ENCODE assay signal across 22 cellular contexts in the genomic region with DNA sequence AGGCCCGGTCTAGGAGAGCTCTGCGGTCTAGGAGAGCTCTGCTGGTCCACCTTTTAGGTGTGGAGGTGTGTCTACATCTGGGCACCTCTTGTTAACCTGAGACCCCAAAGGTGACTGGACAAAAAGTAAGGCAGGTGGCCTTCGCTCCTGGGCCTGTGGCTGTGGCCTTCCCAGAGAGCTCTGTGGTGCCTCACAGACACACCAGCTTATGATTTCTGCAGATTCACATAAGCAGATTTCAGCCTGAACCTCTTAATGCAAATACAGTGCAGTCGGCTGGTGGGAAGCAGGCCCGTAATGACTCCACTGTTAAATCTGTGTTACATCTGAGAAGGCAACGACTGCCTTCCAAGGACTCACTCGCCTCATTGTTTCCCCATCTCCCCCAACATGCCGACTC.
"Had no signal": no experiment of that assay in that cellular context is flagged by ENCODE, and none has a peak within 500 bp of the region (broad histone marks: within the 10 kb centered on the region; RNA-seq: fewer than 3 reads in every experiment).

No MANE protein-coding gene starts in this region.

- H3K36me3 ChIP-seq: colonic mucosa, prostate gland, sigmoid colon had no signal

- H3K36me3 Mint-ChIP-seq: memory B cell; naive thymus-derived CD8-positive, alpha-beta T cell; stimulated activated memory B cell treated with anti-CD40 and anti-IgM and Interleukin-4, amounts not matched to agents 10 μg/mL and 1 μg/mL and 100 μg/mL, for 72 hours had no signal

- H3K9me3 ChIP-seq: colonic mucosa, esophagus squamous epithelium, prostate gland, right atrium auricular region, sigmoid colon, testis, tibial artery had no signal

- H3K4me3 ChIP-seq: colonic mucosa, esophagus squamous epithelium, lung, prostate gland, right atrium auricular region, sigmoid colon, testis, tibial artery had no signal

- H3K4me3 Mint-ChIP-seq: dendritic cell treated with granulocyte-macrophage colony-stimulating factor and Interleukin-4, amounts not matched to agents 40 ng/mL and 50 ng/mL, for 4 days; effector memory CD8-positive, alpha-beta T cell; memory B cell; naive thymus-derived CD8-positive, alpha-beta T cell; nephron progenitor cell; stimulated activated memory B cell treated with anti-CD40 and anti-IgM and Interleukin-4, amounts not matched to agents 10 μg/mL and 1 μg/mL and 100 μg/mL, for 72 hours; type B pancreatic cell had no signal

- H3K27me3 ChIP-seq: colonic mucosa, esophagus squamous epithelium, right atrium auricular region, sigmoid colon, testis, tibial artery had no signal

- H3K27ac Mint-ChIP-seq: dendritic cell treated with granulocyte-macrophage colony-stimulating factor and Interleukin-4, amounts not matched to agents 40 ng/mL and 50 ng/mL, for 4 days; effector memory CD8-positive, alpha-beta T cell; memory B cell; naive thymus-derived CD8-positive, alpha-beta T cell; nephron progenitor cell; stimulated activated memory B cell treated with anti-CD40 and anti-IgM and Interleukin-4, amounts not matched to agents 10 μg/mL and 1 μg/mL and 100 μg/mL, for 72 hours; type B pancreatic cell had no signal

- H3K4me1 Mint-ChIP-seq: memory B cell; naive thymus-derived CD8-positive, alpha-beta T cell; nephron progenitor cell; stimulated activated memory B cell treated with anti-CD40 and anti-IgM and Interleukin-4, amounts not matched to agents 10 μg/mL and 1 μg/mL and 100 μg/mL, for 72 hours had no signal

- H3K4me1 ChIP-seq: colonic mucosa, esophagus squamous epithelium, prostate gland, right atrium auricular region, sigmoid colon, testis, tibial artery had no signal

- DNase-seq: colonic mucosa; effector memory CD8-positive, alpha-beta T cell; erythroblast; esophagus squamous epithelium; head of caudate nucleus; naive thymus-derived CD8-positive, alpha-beta T cell; nephron progenitor cell; nucleus accumbens; sigmoid colon; stimulated activated CD4-positive, alpha-beta T cell treated with anti-CD3 and anti-CD28 coated beads, Interleukin-2, amount 100 ng/mL, for 24 hours; stimulated activated CD4-positive, alpha-beta T cell treated with anti-CD3 and anti-CD28 coated beads, Interleukin-4, amount 100 ng/mL, for 4 hours; stimulated activated naive CD8-positive, alpha-beta T cell treated with anti-CD3 and anti-CD28 coated beads, Interleukin-15, Interleukin-2, amounts not matched to agents 100 U/mL and 50 U/mL, for 24 hours; substantia nigra; testis; tibial artery had no signal

- H3K27ac ChIP-seq: colonic mucosa, esophagus squamous epithelium, prostate gland, right atrium auricular region, sigmoid colon, testis, tibial artery had no signal

- H3K9me3 Mint-ChIP-seq: dendritic cell treated with granulocyte-macrophage colony-stimulating factor and Interleukin-4, amounts not matched to agents 40 ng/mL and 50 ng/mL, for 4 days; effector memory CD8-positive, alpha-beta T cell; memory B cell; naive thymus-derived CD8-positive, alpha-beta T cell; nephron progenitor cell; stimulated activated memory B cell treated with anti-CD40 and anti-IgM and Interleukin-4, amounts not matched to agents 10 μg/mL and 1 μg/mL and 100 μg/mL, for 72 hours; type B pancreatic cell had no signal

- ATAC-seq: effector memory CD8-positive, alpha-beta T cell; naive thymus-derived CD8-positive, alpha-beta T cell; stimulated activated memory B cell treated with anti-CD40 and anti-IgM and Interleukin-4, amounts not matched to agents 10 μg/mL and 1 μg/mL and 100 μg/mL, for 72 hours; stimulated activated naive CD8-positive, alpha-beta T cell treated with anti-CD3 and anti-CD28 coated beads, Interleukin-15, Interleukin-2, amounts not matched to agents 100 U/mL and 50 U/mL, for 24 hours had no signal

- H3K27me3 Mint-ChIP-seq: dendritic cell treated with granulocyte-macrophage colony-stimulating factor and Interleukin-4, amounts not matched to agents 40 ng/mL and 50 ng/mL, for 4 days; stimulated activated memory B cell treated with anti-CD40 and anti-IgM and Interleukin-4, amounts not matched to agents 10 μg/mL and 1 μg/mL and 100 μg/mL, for 72 hours had no signal
